Comparison of ENCODE assay signal across 8 cellular contexts in the genomic region with DNA sequence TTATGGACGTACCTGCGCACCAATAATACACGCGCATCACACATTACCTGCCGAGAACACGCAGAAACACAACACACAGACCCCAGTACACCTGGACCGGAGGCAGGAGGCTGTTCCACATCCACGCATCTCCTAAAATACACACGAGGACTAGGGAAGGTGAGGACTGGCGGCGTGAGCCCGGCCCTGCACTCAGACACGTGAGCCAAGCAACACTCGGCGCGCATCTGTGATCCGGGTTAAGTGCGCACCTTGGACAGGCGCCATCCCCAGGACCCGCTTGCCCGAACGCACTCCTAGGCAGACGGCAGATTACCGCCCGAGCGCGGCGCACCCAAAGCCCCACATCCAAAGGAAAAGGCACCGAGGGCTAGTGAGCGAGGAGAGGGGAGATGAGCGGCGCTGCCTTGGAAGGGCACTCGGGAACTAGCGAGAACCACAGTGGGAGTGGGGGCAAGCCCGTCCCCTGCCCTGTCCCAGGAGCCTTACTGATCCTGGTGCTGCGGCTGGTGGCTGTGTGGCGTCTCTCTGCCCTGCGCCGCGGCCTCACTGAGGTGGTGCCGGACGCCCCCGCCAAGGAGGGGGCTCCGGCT. TPM values are rescaled to one million over a fixed set of nuclear protein-coding genes. Genes with fewer than 3 reads are reported as not detected.
DNase-seq lines count a peak whose midpoint lies in the region; ATAC-seq lines count a peak whose summit lies in the region.

No MANE protein-coding gene starts in this region.

- peaks cover 24% of the 10 kb centered on the region for H3K4me1 Mint-ChIP-seq in dendritic cell treated with granulocyte-macrophage colony-stimulating factor and Interleukin-4, amounts not matched to agents 40 ng/mL and 50 ng/mL, for 4 days (ENCODE audit: low read depth)

- ATAC-seq in HG03108 (IDR thresholded peaks at IDR 0.05; ENCODE audit: unreplicated experiment), result peak; percentile 9
- ATAC-seq in GM21423 (IDR thresholded peaks at IDR 0.05; ENCODE audit: unreplicated experiment), result no peak

- peak overlapping the region; percentile 81 for H3K4me3 Mint-ChIP-seq in dendritic cell treated with granulocyte-macrophage colony-stimulating factor and Interleukin-4, amounts not matched to agents 40 ng/mL and 50 ng/mL, for 4 days

- DNase-seq in activated T-cell treated with anti-CD3 and anti-CD28 coated beads for 1 hour (ENCODE audit: low read depth) (peak; percentile 6), SK-N-MC (ENCODE audit: low read depth, low spot score) (no peak), lung microvascular endothelial cell (ENCODE audit: low read depth in 2 of 2) (peak; percentile 8 to 17)
- DNase-seq in activated T-cell treated with anti-CD3 and anti-CD28 coated beads, Interleukin-2, amount 50 U/mL, for 1 hour, result no peak

- no peaks in the 10 kb centered on the region for H3K9me3 ChIP-seq in SK-N-MC (ENCODE audit: low read depth, low read length)
- no peaks in the 10 kb centered on the region for H3K9me3 ChIP-seq in stomach smooth muscle (ENCODE audit: control insufficient read depth in 2 of 2, low read length in 2 of 2)

- peaks cover 20% of the 10 kb centered on the region for H3K4me1 ChIP-seq in stomach smooth muscle (ENCODE audit: control insufficient read depth, insufficient read depth, low read length)

- H3K27ac Mint-ChIP-seq in dendritic cell treated with granulocyte-macrophage colony-stimulating factor and Interleukin-4, amounts not matched to agents 40 ng/mL and 50 ng/mL, for 4 days, result no peak overlapping the region

- intact Hi-C loops in dendritic cell treated with granulocyte-macrophage colony-stimulating factor and Interleukin-4, amounts not matched to agents 40 ng/mL and 50 ng/mL, for 4 days (cut with micrococcal nuclease), result no loop called here

- no peaks in the 10 kb centered on the region for H3K9me3 Mint-ChIP-seq in dendritic cell treated with granulocyte-macrophage colony-stimulating factor and Interleukin-4, amounts not matched to agents 40 ng/mL and 50 ng/mL, for 4 days

- no peak overlapping the region for H3K27ac ChIP-seq in SK-N-MC
- H3K27ac ChIP-seq in stomach smooth muscle (ENCODE audit: low read length), result no peak overlapping the region

- H3K9ac ChIP-seq in SK-N-MC (ENCODE audit: insufficient read length) (no peak overlapping the region), stomach smooth muscle (ENCODE audit: low read length in 2 of 2) (peak overlapping the region; percentile 13 to 53)

- peaks cover 6% of the 10 kb centered on the region for H3K36me3 Mint-ChIP-seq in dendritic cell treated with granulocyte-macrophage colony-stimulating factor and Interleukin-4, amounts not matched to agents 40 ng/mL and 50 ng/mL, for 4 days (ENCODE audit: low read depth)

- H3K36me3 ChIP-seq in SK-N-MC (ENCODE audit: insufficient read depth, low read length), result no peaks in the 10 kb centered on the region
- no peaks in the 10 kb centered on the region for H3K36me3 ChIP-seq in stomach smooth muscle (ENCODE audit: control insufficient read depth in 2 of 2, insufficient read depth in 2 of 2, low read length in 2 of 2)

- H3K4me3 ChIP-seq in SK-N-MC (peak overlapping the region; percentile 74), stomach smooth muscle (ENCODE audit: low read length in 2 of 2) (peak overlapping the region; percentile 75 to 81)

- peaks cover 0 to 2% of the 10 kb centered on the region in 2 donors for H3K27me3 ChIP-seq in stomach smooth muscle (ENCODE audit: control insufficient read depth in 1 of 2, insufficient read depth in 2 of 2, low read length in 2 of 2)

- H3K27me3 Mint-ChIP-seq in dendritic cell treated with granulocyte-macrophage colony-stimulating factor and Interleukin-4, amounts not matched to agents 40 ng/mL and 50 ng/mL, for 4 days, result peaks cover 60% of the 10 kb centered on the region

RNA-seq across cellular contexts. Expression of a gene that starts 0.4 kb away (rescaled TPM):
- total RNA-seq in lung microvascular endothelial cell, result 0.20 TPM in 1 of 2 replicates, not detected in the other

RNA-seq across cellular contexts. Expression of a gene that starts 19.2 kb away (rescaled TPM):
- 1.3 and 1.8 TPM in 2 replicates for total RNA-seq in lung microvascular endothelial cell

RNA-seq across cellular contexts. Expression of a gene that starts 33.1 kb away (rescaled TPM):
- total RNA-seq in lung microvascular endothelial cell, result under 0.01 and 0.40 TPM in 2 replicates

RNA-seq across cellular contexts. Expression of a gene that starts 34.1 kb away (rescaled TPM):
- total RNA-seq in lung microvascular endothelial cell, result 26.2 and 33.1 TPM in 2 replicates

RNA-seq across cellular contexts. Expression of a gene that starts 38.3 kb away (rescaled TPM):
- total RNA-seq in lung microvascular endothelial cell, result 7.3 and 8.3 TPM in 2 replicates

Comparison
In these comparisons a context has a peak if more than half of its experiments do, and no peak if none do; other contexts are left out.
1. DNase-seq: peak in activated T-cell treated with anti-CD3 and anti-CD28 coated beads for 1 hour (single experiment) and lung microvascular endothelial cell (2 of 2); none in activated T-cell treated with anti-CD3 and anti-CD28 coated beads, Interleukin-2, amount 50 U/mL, for 1 hour (single experiment) and SK-N-MC (single experiment).